In genomic region chr16:82366462-82366861, GRCh38 we compare ENCODE assay signal across 26 cellular contexts.
"Had no signal": no experiment of that assay in that cellular context is flagged by ENCODE, and none has a peak within 500 bp of the region (broad histone marks: within the 10 kb centered on the region; RNA-seq: fewer than 3 reads in every experiment).

No MANE protein-coding gene starts in this region.

- H3K27me3 ChIP-seq: stomach, testis, thyroid gland, tibial artery, tibial nerve, transverse colon, upper lobe of left lung, upper lobe of right lung, uterus, vagina had no signal

- ATAC-seq: stimulated activated effector memory CD8-positive, alpha-beta T cell treated with anti-CD3 and anti-CD28 coated beads, Interleukin-12 subunit alpha, Interleukin-12 subunit beta, amount 100 ng/mL, for 72 hours; stimulated activated memory B cell treated with anti-CD40 and anti-IgM and Interleukin-4, amounts not matched to agents 10 μg/mL and 1 μg/mL and 100 μg/mL, for 72 hours; stimulated activated naive B cell treated with anti-CD40 and anti-IgM and Interleukin-4, amounts not matched to agents 10 μg/mL and 1 μg/mL and 100 μg/mL, for 72 hours; stimulated activated naive CD8-positive, alpha-beta T cell treated with anti-CD3 and anti-CD28 coated beads, Interleukin-15, amount 100 ng/mL, for 72 hours; stimulated activated naive CD8-positive, alpha-beta T cell treated with anti-CD3 and anti-CD28 coated beads, Interleukin-15, Interleukin-2, amounts not matched to agents 100 U/mL and 50 U/mL, for 24 hours; upper lobe of right lung had no signal

- H3K4me1 ChIP-seq: stomach, suprapubic skin, testis, thyroid gland, tibial artery, tibial nerve, transverse colon, upper lobe of left lung, upper lobe of right lung, uterus, vagina had no signal

- H3K36me3 ChIP-seq: stomach, suprapubic skin, thoracic aorta, thyroid gland, tibial artery, tibial nerve, transverse colon, upper lobe of left lung, upper lobe of right lung, uterus, vagina had no signal

- H3K9me3 ChIP-seq: stomach, suprapubic skin, testis, thoracic aorta, thyroid gland, tibial artery, tibial nerve, transverse colon, upper lobe of left lung, upper lobe of right lung, uterus, vagina had no signal

- DNase-seq: stimulated activated CD4-positive, alpha-beta T cell treated with anti-CD3 and anti-CD28 coated beads, Interleukin-2, amount 100 ng/mL, for 48 hours; stimulated activated CD4-positive, alpha-beta T cell treated with anti-CD3 and anti-CD28 coated beads, Interleukin-4, amount 100 ng/mL, for 1 hour; stimulated activated CD4-positive, alpha-beta T cell treated with anti-CD3 and anti-CD28 coated beads, Interleukin-4, amount 100 ng/mL, for 24 hours; stimulated activated CD4-positive, alpha-beta T cell treated with anti-CD3 and anti-CD28 coated beads, Interleukin-4, amount 100 ng/mL, for 4 hours; stimulated activated CD8-positive, alpha-beta memory T cell treated with anti-CD3 and anti-CD28 coated beads, Interleukin-4, amount 100 ng/mL, for 48 hours; stimulated activated naive B cell treated with anti-CD40 and anti-IgM and Interleukin-4, amounts not matched to agents 10 μg/mL and 1 μg/mL and 100 μg/mL, for 72 hours; stimulated activated naive CD4-positive, alpha-beta T cell; stimulated activated naive CD4-positive, alpha-beta T cell treated with Interleukin-2 at 50 U/mL for 16 hours; stimulated activated naive CD8-positive, alpha-beta T cell treated with anti-CD3 and anti-CD28 coated beads, Interleukin-15, amount 100 ng/mL, for 72 hours; stimulated activated naive CD8-positive, alpha-beta T cell treated with anti-CD3 and anti-CD28 coated beads, Interleukin-15, Interleukin-2, amounts not matched to agents 100 U/mL and 50 U/mL, for 24 hours; stomach; substantia nigra; testis; thyroid gland; tibial artery; transverse colon; trophoblast cell; upper lobe of left lung; upper lobe of right lung; uterus had no signal

- H3K4me3 ChIP-seq: stomach, suprapubic skin, testis, thoracic aorta, thyroid gland, tibial artery, tibial nerve, transverse colon, upper lobe of left lung, upper lobe of right lung, uterus, vagina had no signal

- H3K27ac ChIP-seq: stomach, suprapubic skin, testis, thoracic aorta, thyroid gland, tibial artery, tibial nerve, transverse colon, upper lobe of left lung, upper lobe of right lung, uterus, vagina had no signal
